8 cellular contexts compared by ENCODE assay signal in the genomic region with DNA sequence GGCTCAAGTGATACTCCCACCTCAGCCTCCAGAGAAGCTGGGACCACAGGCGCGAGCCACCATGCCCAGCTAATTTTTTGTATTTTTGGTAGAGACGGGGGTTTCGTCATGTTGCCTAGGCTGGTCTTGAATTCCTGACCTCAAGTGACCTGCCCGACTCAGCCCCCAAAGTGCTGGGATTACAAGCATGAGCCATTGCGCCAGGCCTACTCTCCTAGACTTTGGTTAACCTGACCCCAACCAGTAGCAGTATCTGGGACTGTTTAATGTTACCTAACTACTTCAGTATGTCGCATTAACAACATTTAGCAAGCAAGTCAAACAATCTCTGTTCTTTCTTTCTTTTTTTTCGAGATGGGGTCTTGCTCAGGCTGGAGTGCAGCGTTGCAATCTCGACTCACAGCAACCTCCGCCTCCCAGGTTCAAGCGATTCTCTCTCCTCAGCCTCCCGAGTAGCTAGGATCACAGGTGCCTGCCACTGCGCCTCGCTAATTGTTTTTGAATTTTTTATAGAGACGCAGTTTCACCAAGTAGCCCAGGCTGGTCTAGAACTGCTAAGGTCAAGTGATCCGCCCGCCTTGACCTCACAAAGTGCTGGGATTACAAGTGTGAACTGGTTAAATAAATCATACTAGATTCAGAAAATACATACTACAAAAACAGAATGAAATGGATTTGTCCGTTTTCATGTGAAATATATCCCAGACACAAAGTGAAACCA. TPM values are rescaled to one million over a fixed set of nuclear protein-coding genes. Genes with fewer than 3 reads are reported as not detected.
DNase-seq lines count a peak whose midpoint lies in the region; ATAC-seq, FAIRE-seq and TF ChIP-seq lines count a peak whose summit lies in the region.

No MANE protein-coding gene starts in this region.

- H3K79me2 ChIP-seq in PC-3 (ENCODE audit: low read length): peaks cover 58% of the 10 kb centered on the region

- H3K4me1 ChIP-seq in PC-3 (ENCODE audit: insufficient read depth, low read length) (peaks cover 15% of the 10 kb centered on the region; the same call in 1 of the 2 replicates), esophagus muscularis mucosa (peaks cover 11 to 51% (median 38%) of the 10 kb centered on the region in 4 donors)

- CTCF ChIA-PET in PC-3 (lab: Charles Lee): interaction anchor here (0.6 kb wide), 1 partner anchor 55 kb away, joined by 3 read pairs; no protein-coding TSS in a partner anchor

- peak overlapping the region; percentile 92; the same call in 1 of the 2 replicates for H2AFZ ChIP-seq in PC-3 (ENCODE audit: low read length)

- H3F3A ChIP-seq in PC-3 (ENCODE audit: low read length, unreplicated experiment): no peaks in the 10 kb centered on the region

- H3K9me2 ChIP-seq in PC-3 (replicated peaks; ENCODE audit: low read length): no peaks in the 10 kb centered on the region

- POLR2A ChIA-PET in PC-3 (lab: Charles Lee; ENCODE audit: unreplicated experiment): no interaction called here

- H3K36me3 ChIP-seq in PC-3 (ENCODE audit: low read depth, low read length): no peaks in the 10 kb centered on the region
- no peaks in the 10 kb centered on the region for H3K36me3 ChIP-seq in esophagus muscularis mucosa

- ATAC-seq in PC-3 (no peak), esophagus mucosa (no peak), GM18907 (IDR thresholded peaks at IDR 0.05; ENCODE audit: unreplicated experiment) (no peak)

- H3K27ac ChIP-seq in PC-3 (ENCODE audit: low read length) (peak overlapping the region; percentile 56; the same call in 1 of the 2 replicates), esophagus muscularis mucosa (replicated peaks in 1 of 4) (peak overlapping the region; percentile 83 to 97 (median 93))

- peak; percentile 26 for FAIRE-seq in GM18507 (lab: Jason Lieb, UNC)

- no peaks in the 10 kb centered on the region for H3K27me3 ChIP-seq in PC-3 (ENCODE audit: low read length)
- no peaks in the 10 kb centered on the region for H3K27me3 ChIP-seq in esophagus muscularis mucosa

- BruUV-seq in PC-3 (replicated peaks; lab: Mats Ljungman, UMichigan): no TSS peak

- TF ChIP-seq EP300 in esophagus muscularis mucosa (IDR thresholded peaks at IDR 0.05): no peak

- peak overlapping the region; percentile 86 for H3K9ac ChIP-seq in PC-3 (ENCODE audit: low read length)

- DNase-seq in GM18507 (ENCODE audit: extremely low spot score, insufficient read length, low read depth) (no peak), PC-3 (no peak), esophagus muscularis mucosa (ENCODE audit: extremely low spot score) (no peak), renal cortical epithelial cell (ENCODE audit: low read depth) (peak; percentile 22), NCI-H446 treated with DMSO at 0.1 percent for 48 hours (lab: John Stamatoyannopoulos, UW) (no peak)
- DNase-seq in activated CD4-positive, alpha-beta T cell treated with anti-CD3 and anti-CD28 coated beads for 48 hours: no peak

- 90% methylated on average over 19 of the region's 19 CpGs for WGBS in esophagus muscularis mucosa

- H4K20me1 ChIP-seq in PC-3 (ENCODE audit: low read length): no peaks in the 10 kb centered on the region

- no peak for TF ChIP-seq POLR2A in esophagus muscularis mucosa (IDR thresholded peaks at IDR 0.05; ENCODE audit: low read depth)

- H3K9me3 ChIP-seq in PC-3 (ENCODE audit: low read length) (no peaks in the 10 kb centered on the region), esophagus muscularis mucosa (no peaks in the 10 kb centered on the region)

- H3K4me3 ChIP-seq in PC-3 (ENCODE audit: low read length): peak overlapping the region; percentile 96
- peak overlapping the region; percentile 85 to 97 (median 90) for H3K4me3 ChIP-seq in esophagus muscularis mucosa

- TF ChIP-seq CTCF in PC-3 (conservative IDR thresholded peaks at IDR 0.05; ENCODE audit: low read depth, low read length) (no peak), esophagus muscularis mucosa (IDR thresholded peaks at IDR 0.05) (no peak)

- intact Hi-C loops in PC-3 (cut with micrococcal nuclease) (no loop called here), esophagus muscularis mucosa (cut with DNase I) (no loop called here)

- H3K4me2 ChIP-seq in PC-3 (ENCODE audit: low read length): peak overlapping the region; percentile 99

RNA-seq across cellular contexts. Expression of a gene that starts 2.0 kb away (rescaled TPM):
- total RNA-seq in PC-3 (2014; rRNA removed): 42.2 and 79.2 TPM in 2 replicates
- 100 to 1,000 TPM in 3 of 4 donors, 10 to 100 TPM in 1; 90.0 to 129 (median 118) TPM for total RNA-seq in esophagus muscularis mucosa
- 101 and 148 TPM in 2 replicates for total RNA-seq in renal cortical epithelial cell
- 65.6 TPM for total RNA-seq in esophagus mucosa

RNA-seq across cellular contexts. Expression of a gene that starts 53.7 kb away (rescaled TPM):
- total RNA-seq in PC-3 (2014; rRNA removed) (52.2 and 61.5 TPM in 2 replicates), esophagus muscularis mucosa (10 to 100 TPM; 13.4 to 19.1 (median 14.9) TPM), renal cortical epithelial cell (12.9 and 18.5 TPM in 2 replicates), esophagus mucosa (13.9 TPM)

RNA-seq across cellular contexts. Expression of a gene that starts 59.7 kb away (rescaled TPM):
- 5.1 and 7.8 TPM in 2 replicates for total RNA-seq in PC-3 (2014; rRNA removed)
- total RNA-seq in esophagus muscularis mucosa: 100 to 1,000 TPM in 1 of 4 donors, 10 to 100 TPM in 3; 78.3 to 115 (median 86.4) TPM
- total RNA-seq in renal cortical epithelial cell: 26.7 and 40.6 TPM in 2 replicates
- 9.3 TPM for total RNA-seq in esophagus mucosa
